ENCODE assay signal across 30 cellular contexts in the genomic region with DNA sequence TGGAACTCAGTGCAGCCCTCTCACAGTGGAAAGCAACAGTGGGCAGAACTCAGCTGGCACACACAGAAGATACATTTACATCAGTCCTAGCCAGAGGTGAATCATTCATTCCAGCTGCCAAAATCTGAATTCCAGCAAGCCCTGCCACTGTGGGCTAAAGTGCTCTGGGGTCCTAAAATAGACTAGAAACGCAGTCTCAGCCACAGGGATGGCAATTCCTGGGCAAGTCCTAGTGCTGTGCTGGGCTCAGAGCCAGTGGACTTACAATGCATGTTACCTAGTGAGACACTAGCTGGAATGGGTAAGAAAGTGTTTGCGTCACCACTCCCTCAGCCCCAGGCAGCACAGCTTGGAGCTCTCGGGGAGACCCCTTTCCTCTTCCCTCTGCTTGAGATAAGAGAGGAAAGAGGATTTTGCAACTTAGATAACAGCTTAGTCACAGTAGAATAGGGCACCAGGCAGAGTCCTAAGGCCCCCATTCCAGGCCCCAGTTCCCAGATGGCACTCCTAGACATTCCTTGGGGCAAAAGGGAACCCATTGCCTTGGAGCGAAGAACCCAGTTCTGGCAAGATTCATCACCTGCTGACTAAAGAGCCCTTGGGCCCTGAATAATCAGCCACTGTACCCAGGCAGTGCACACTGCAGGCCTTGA.
"Had no signal": no experiment of that assay in that cellular context is flagged by ENCODE, and none has a peak within 500 bp of the region (broad histone marks: within the 10 kb centered on the region; RNA-seq: fewer than 3 reads in every experiment).

No MANE protein-coding gene starts in this region.

- H3K27me3 ChIP-seq: colonic mucosa, gastrocnemius medialis, ovary, stomach, tibial artery, upper lobe of right lung had no signal

- H3K4me3 ChIP-seq: colonic mucosa, gastrocnemius medialis, lower lobe of right lung, ovary, prostate gland, stomach, tibial artery, upper lobe of right lung had no signal

- FAIRE-seq: kidney, small intestine, TTC549 had no signal

- H3K9me3 ChIP-seq: colonic mucosa, gastrocnemius medialis, ovary, prostate gland, tibial artery, upper lobe of right lung had no signal

- H3K9me3 Mint-ChIP-seq: nephron had no signal

- H3K36me3 ChIP-seq: colonic mucosa, gastrocnemius medialis, lower lobe of right lung, ovary, prostate gland, stomach, tibial artery, upper lobe of right lung had no signal

- H3K27ac ChIP-seq: colonic mucosa, gastrocnemius medialis, lower lobe of right lung, ovary, prostate gland, stomach, tibial artery, upper lobe of right lung, VCaP had no signal

- H3K27me3 Mint-ChIP-seq: activated naive CD8-positive, alpha-beta T cell; stimulated activated naive B cell treated with anti-CD40 and anti-IgM and Interleukin-4, amounts not matched to agents 10 μg/mL and 1 μg/mL and 100 μg/mL, for 72 hours had no signal

- H3K27ac Mint-ChIP-seq: activated naive CD8-positive, alpha-beta T cell; immature natural killer cell; nephron; stimulated activated naive B cell treated with anti-CD40 and anti-IgM and Interleukin-4, amounts not matched to agents 10 μg/mL and 1 μg/mL and 100 μg/mL, for 72 hours; T-helper 1 cell treated with Interleukin-12 subunit alpha and Interleukin-12 subunit beta and Interleukin-4 antibody, amounts not matched to agents 30 μg/mL and 1 μg/mL, for 36 hours had no signal

- H3K4me1 Mint-ChIP-seq: immature natural killer cell; nephron; stimulated activated naive B cell treated with anti-CD40 and anti-IgM and Interleukin-4, amounts not matched to agents 10 μg/mL and 1 μg/mL and 100 μg/mL, for 72 hours had no signal

- H3K36me3 Mint-ChIP-seq: activated naive CD8-positive, alpha-beta T cell; immature natural killer cell; stimulated activated naive B cell treated with anti-CD40 and anti-IgM and Interleukin-4, amounts not matched to agents 10 μg/mL and 1 μg/mL and 100 μg/mL, for 72 hours had no signal

- DNase-seq: activated CD4-positive, alpha-beta T cell treated with anti-CD3 and anti-CD28 coated beads for 4 hours; activated CD4-positive, alpha-beta T cell treated with anti-CD3 and anti-CD28 coated beads, Interleukin-2, amount 50 U/mL, for 48 hours; activated CD8-positive, alpha-beta memory T cell treated with anti-CD3 and anti-CD28 coated beads for 24 hours; activated effector memory CD4-positive, alpha-beta T cell treated with Interleukin-2 at 50 U/mL for 16 hours; activated naive CD4-positive, alpha-beta T cell treated with Interleukin-2 at 50 U/mL for 16 hours; anterior cingulate cortex; cerebellar nuclear complex; colonic mucosa; effector CD8-positive, alpha-beta T cell; gastrocnemius medialis; glutamatergic neuron; hypothalamus; immature natural killer cell; kidney; lower lobe of right lung; ovary; small intestine; stimulated activated CD4-positive, alpha-beta T cell treated with anti-CD3 and anti-CD28 coated beads, Interleukin-1b, Interleukin-23, amount 100 ng/mL, for 48 hours; stimulated activated naive B cell treated with anti-CD40 and anti-IgM and Interleukin-4, amounts not matched to agents 10 μg/mL and 1 μg/mL and 100 μg/mL, for 72 hours; stomach; SW 1271; T-helper 9 cell; tibial artery; upper lobe of right lung had no signal

- H3K4me1 ChIP-seq: colonic mucosa, gastrocnemius medialis, lower lobe of right lung, prostate gland, stomach, tibial artery, upper lobe of right lung had no signal

- ATAC-seq: gastrocnemius medialis; lower lobe of right lung; stimulated activated naive B cell treated with anti-CD40 and anti-IgM and Interleukin-4, amounts not matched to agents 10 μg/mL and 1 μg/mL and 100 μg/mL, for 72 hours; upper lobe of right lung had no signal

- H3K4me3 Mint-ChIP-seq: activated naive CD8-positive, alpha-beta T cell; immature natural killer cell; nephron; stimulated activated naive B cell treated with anti-CD40 and anti-IgM and Interleukin-4, amounts not matched to agents 10 μg/mL and 1 μg/mL and 100 μg/mL, for 72 hours; T-helper 1 cell treated with Interleukin-12 subunit alpha and Interleukin-12 subunit beta and Interleukin-4 antibody, amounts not matched to agents 30 μg/mL and 1 μg/mL, for 36 hours had no signal
